ENCODE assay signal across 26 cellular contexts in the genomic region with DNA sequence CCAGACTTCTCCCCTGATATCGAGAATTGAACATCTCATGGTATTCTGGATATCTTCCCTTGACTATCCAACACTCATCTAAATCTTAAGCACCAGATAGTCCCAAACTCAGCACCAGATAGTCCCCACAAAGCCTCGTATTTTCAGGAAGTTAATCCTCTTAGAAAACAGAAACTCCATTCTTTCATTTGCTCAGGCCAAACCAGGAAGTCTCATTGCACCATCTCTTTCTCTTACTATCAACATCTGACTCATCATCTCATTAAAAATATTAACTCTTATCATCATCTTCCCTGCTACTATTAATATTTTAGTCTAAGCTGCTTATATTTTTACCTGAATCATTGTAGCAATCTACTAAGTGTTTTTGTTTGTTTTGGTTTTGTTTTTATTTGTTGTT.
DNase-seq lines count a peak whose midpoint lies in the region; ATAC-seq and TF ChIP-seq lines count a peak whose summit lies in the region.
"Had no signal": no experiment of that assay in that cellular context is flagged by ENCODE, and none has a peak within 500 bp of the region (broad histone marks: within the 10 kb centered on the region; RNA-seq: fewer than 3 reads in every experiment).

No MANE protein-coding gene starts in this region.

- H3K4me3 ChIP-seq in retinal pigment epithelial cell (ENCODE audit: low read length): no peak overlapping the region
- H3K4me3 ChIP-seq: cardiac muscle cell, colonic mucosa, tibial nerve had no signal

- TF ChIP-seq CTCF in retinal pigment epithelial cell (conservative IDR thresholded peaks at IDR 0.05; ENCODE audit: low read depth, low read length): no peak

- no peak for ATAC-seq in HG03439 (IDR thresholded peaks at IDR 0.05; ENCODE audit: unreplicated experiment)
- no peak for ATAC-seq in GM21367 (IDR thresholded peaks at IDR 0.05; ENCODE audit: unreplicated experiment)
- ATAC-seq: CD8-positive, alpha-beta T cell; left lobe of liver; sciatic nerve had no signal

- peak; percentile 7 for DNase-seq in SKM-1 treated with dmso at 0.1 percent for 144 hours (lab: John Stamatoyannopoulos, UW; ENCODE audit: unreplicated experiment)
- no peak for DNase-seq in SKM-1 (lab: John Stamatoyannopoulos, UW; ENCODE audit: unreplicated experiment)
- DNase-seq in MV-4-11 (lab: John Stamatoyannopoulos, UW): peak; percentile 61
- peak; percentile 53 for DNase-seq in amniotic epithelial cell (ENCODE audit: low read depth)
- peak; percentile 10 for DNase-seq in retinal pigment epithelial cell (ENCODE audit: low read depth)
- DNase-seq in T-helper 1 cell: no peak
- DNase-seq: ACHN; activated effector memory CD4-positive, alpha-beta T cell treated with anti-CD3 and anti-CD28 coated beads, Interleukin-2, amount 50 U/mL, for 16 hours; activated T-cell treated with anti-CD3 and anti-CD28 coated beads, Interleukin-2, amount 50 U/mL, for 24 hours; aorta; BE2C; CD8-positive, alpha-beta T cell; colonic mucosa; effector CD4-positive, alpha-beta T cell; mesendoderm; NCI-H1092 treated with DMSO at 0.1 percent for 48 hours; NCI-H187 treated with DMSO at 0.1 percent for 48 hours; NCI-H2171; NCI-H510A treated with DMSO at 0.1 percent for 48 hours; stimulated activated CD4-positive, alpha-beta T cell treated with anti-CD3 and anti-CD28 coated beads, Interleukin-4, amount 100 ng/mL, for 4 hours had no signal

Comparison
In these comparisons a context has a peak if more than half of its experiments do, and no peak if none do; other contexts are left out.
1. DNase-seq: peak in SKM-1 treated with dmso at 0.1 percent for 144 hours (single experiment), MV-4-11 (single experiment), amniotic epithelial cell (single experiment) and retinal pigment epithelial cell (single experiment); none in SKM-1 (single experiment) and T-helper 1 cell (0 of 5).